8 cellular contexts compared by ENCODE assay signal in genomic region chr7:29106128-29106988, GRCh38. TPM values are rescaled to one million over a fixed set of nuclear protein-coding genes. Genes with fewer than 3 reads are reported as not detected.
DNase-seq lines count a peak whose midpoint lies in the region; ATAC-seq and TF ChIP-seq lines count a peak whose summit lies in the region.

No MANE protein-coding gene starts in this region.

- H4K20me1 ChIP-seq in Karpas-422 (ENCODE audit: insufficient read depth, low read depth, low read length) (no peaks in the 10 kb centered on the region), PC-9 (ENCODE audit: insufficient read depth) (no peaks in the 10 kb centered on the region)

- H3K4me1 ChIP-seq in Karpas-422 (ENCODE audit: low read length), result no peaks in the 10 kb centered on the region; the same call in 1 of the 2 replicates
- peaks cover 42% of the 10 kb centered on the region for H3K4me1 ChIP-seq in PC-9 (replicated peaks; ENCODE audit: insufficient read depth)
- peaks cover 6 to 24% of the 10 kb centered on the region in 2 donors for H3K4me1 ChIP-seq in left lung
- H3K4me1 ChIP-seq in tibial artery, result no peaks in the 10 kb centered on the region

- H3K79me2 ChIP-seq in Karpas-422 (ENCODE audit: low read length), result no peaks in the 10 kb centered on the region
- peaks cover 1% of the 10 kb centered on the region for H3K79me2 ChIP-seq in PC-9 (ENCODE audit: low read depth)

- POLR2A ChIA-PET in PC-9 (lab: Charles Lee; ENCODE audit: unreplicated experiment), result no interaction called here

- no peak overlapping the region for H3K4me3 ChIP-seq in Karpas-422 (ENCODE audit: low read length)
- H3K4me3 ChIP-seq in PC-9, result no peak overlapping the region
- H3K4me3 ChIP-seq in choroid plexus epithelial cell (ENCODE audit: low read depth, low read length), result no peak overlapping the region
- no peak overlapping the region for H3K4me3 ChIP-seq in left lung
- H3K4me3 ChIP-seq in tibial artery, result no peak overlapping the region

- H3K27ac ChIP-seq in C4-2B (no peak overlapping the region), Karpas-422 (ENCODE audit: low read length) (no peak overlapping the region), PC-9 (peak overlapping the region; percentile 3; the same call in 1 of the 2 replicates), left lung (no peak overlapping the region), tibial artery (no peak overlapping the region)

- ATAC-seq in GM18511 (IDR thresholded peaks at IDR 0.05; ENCODE audit: unreplicated experiment) (peak; percentile 74), left lung (peak; percentile 92), HG03460 (IDR thresholded peaks at IDR 0.05; ENCODE audit: unreplicated experiment) (no peak)

- peaks cover 8% of the 10 kb centered on the region; the same call in 1 of the 2 replicates for H3F3A ChIP-seq in PC-9 (ENCODE audit: insufficient read depth, low read depth)

- no TSS peak for BruUV-seq in PC-9 (replicated peaks; lab: Mats Ljungman, UMichigan)

- DNase-seq in Karpas-422, result peak; percentile 89
- peak; percentile 10 to 58 for DNase-seq in PC-9
- DNase-seq in choroid plexus epithelial cell (ENCODE audit: low read depth), result peak; percentile 87
- DNase-seq in left lung, result no peak
- peak in 1 of 2 donors; percentile 36 for DNase-seq in tibial artery

- H2AFZ ChIP-seq in Karpas-422 (ENCODE audit: low read length), result no peak overlapping the region
- no peak overlapping the region for H2AFZ ChIP-seq in PC-9

- H3K9me3 ChIP-seq in Karpas-422 (ENCODE audit: low read length), result no peaks in the 10 kb centered on the region
- H3K9me3 ChIP-seq in PC-9 (ENCODE audit: insufficient read depth, low read depth), result no peaks in the 10 kb centered on the region
- no peaks in the 10 kb centered on the region for H3K9me3 ChIP-seq in left lung
- no peaks in the 10 kb centered on the region for H3K9me3 ChIP-seq in tibial artery

- H3K36me3 ChIP-seq in Karpas-422 (ENCODE audit: insufficient read depth, low read length) (no peaks in the 10 kb centered on the region), PC-9 (ENCODE audit: low read depth) (no peaks in the 10 kb centered on the region), left lung (no peaks in the 10 kb centered on the region), tibial artery (no peaks in the 10 kb centered on the region)

- H3K27me3 ChIP-seq in Karpas-422 (ENCODE audit: low read length), result peaks cover 4% of the 10 kb centered on the region; the same call in 1 of the 2 replicates
- no peaks in the 10 kb centered on the region for H3K27me3 ChIP-seq in PC-9 (ENCODE audit: insufficient read depth, low read depth)
- H3K27me3 ChIP-seq in left lung, result no peaks in the 10 kb centered on the region
- peaks cover 0 to 8% of the 10 kb centered on the region in 2 donors for H3K27me3 ChIP-seq in tibial artery

- H3K9ac ChIP-seq in Karpas-422 (ENCODE audit: low read length), result no peak overlapping the region

- peak; percentile 95 for TF ChIP-seq CTCF in C4-2B (conservative IDR thresholded peaks at IDR 0.05)
- TF ChIP-seq CTCF in PC-9 (conservative IDR thresholded peaks at IDR 0.05), result peak; percentile 88
- TF ChIP-seq CTCF in choroid plexus epithelial cell (conservative IDR thresholded peaks at IDR 0.05; ENCODE audit: low read depth, low read length), result peak; percentile 94
- TF ChIP-seq CTCF in left lung (IDR thresholded peaks at IDR 0.05), result peak; percentile 65 to 82
- TF ChIP-seq CTCF in tibial artery (IDR thresholded peaks at IDR 0.05), result peak; percentile 74 to 81

- H3K9me2 ChIP-seq in Karpas-422 (replicated peaks; ENCODE audit: insufficient read depth, low read length), result no peaks in the 10 kb centered on the region
- no peaks in the 10 kb centered on the region for H3K9me2 ChIP-seq in PC-9 (ENCODE audit: insufficient read depth)

- intact Hi-C loops in PC-9 (cut with micrococcal nuclease; ENCODE audit: unreplicated experiment) (loop anchor here (1.0 to 10.0 kb wide), 2 partner anchors 184 to 298 kb away; no protein-coding TSS in a partner anchor), left lung (cut with DNase I) (loop anchor here (10.0 kb wide), 2 partner anchors 152 to 182 kb away; partner anchors contain the start of gene TRIL (in 1 of the 2)), tibial artery (cut with DNase I; ENCODE audit: low total_unique reads) (loop anchor here (2.0 kb wide), 1 partner anchor 182 kb away; no protein-coding TSS in a partner anchor)

- CTCF ChIA-PET in PC-9 (lab: Charles Lee), result interaction anchor here (0.6 to 1.2 kb wide), 3 partner anchors 43 to 184 kb away, joined by 4 to 10 read pairs (median 8); no protein-coding TSS in a partner anchor

- no peak overlapping the region for H3K4me2 ChIP-seq in Karpas-422 (ENCODE audit: low read depth, low read length, poor library complexity, severe bottlenecking)
- no peak overlapping the region for H3K4me2 ChIP-seq in PC-9

RNA-seq across cellular contexts. Expression of gene CPVL, which starts 40.0 kb away (rescaled TPM):
- not detected in 2 replicates for total RNA-seq in Karpas-422 (2014; rRNA removed; shearing (Covaris generic); ENCODE audit: low replicate concordance)
- 0.28 TPM in 1 of 2 replicates, not detected in the other for total RNA-seq in PC-9 (2021)
- 10 to 100 TPM; 37.8 to 40.8 TPM for total RNA-seq in left lung

Comparison
In these comparisons a context has a peak if more than half of its experiments do, and no peak if none do; other contexts are left out.
1. DNase-seq: peak in Karpas-422 (single experiment), PC-9 (2 of 2) and choroid plexus epithelial cell (single experiment); none in left lung (0 of 2).
2. RNA of gene CPVL, which starts 40.0 kb away (total RNA-seq): 37.8 to 40.8 TPM in left lung; not detected in Karpas-422 and 0.28 TPM in PC-9; every median in the first group is over 10 times any median in the second.
3. Peak in every context shown above with its lines, with median percentiles within 50 percentile points of each other: CTCF ChIP-seq.